ENCODE assay signal across 35 cellular contexts in genomic region chr17:50118828-50119218, GRCh38. TPM values are rescaled to one million over a fixed set of nuclear protein-coding genes. Genes with fewer than 3 reads are reported as not detected.
"Had no signal": no experiment of that assay in that cellular context is flagged by ENCODE, and none has a peak within 500 bp of the region (broad histone marks: within the 10 kb centered on the region; RNA-seq: fewer than 3 reads in every experiment).

No MANE protein-coding gene starts in this region.

- H3K4me3 Mint-ChIP-seq: activated B cell treated with CpG ODN at 0.5 μM for 24 hours; activated CD8-positive, alpha-beta T cell treated with anti-CD3 and anti-CD28 coated beads for 36 hours; activated naive CD4-positive, alpha-beta T cell treated with anti-CD3 and anti-CD28 coated beads, Interleukin-2, amount 50 U/mL, for 24 hours; activated naive CD8-positive, alpha-beta T cell treated with anti-CD3 and anti-CD28 coated beads for 36 hours; activated naive CD8-positive, alpha-beta T cell treated with anti-CD3 and anti-CD28 coated beads, Interleukin-2, amount 50 U/mL, for 24 hours; activated T-cell treated with anti-CD3 and anti-CD28 coated beads, Interleukin-2, amount 50 U/mL, for 4 hours; activated T-helper 17 cell treated with anti-CD3 and anti-CD28 coated beads, Interleukin-2, amount 50 U/mL, for 72 hours; T-helper 17 cell; T-helper 2 cell treated with Interferon-gamma antibody and Interleukin-4, amounts not matched to agents 5 μg/mL and 100 μg/mL, for 36 hours had no signal

- H3K36me3 Mint-ChIP-seq: activated naive CD4-positive, alpha-beta T cell treated with anti-CD3 and anti-CD28 coated beads, Interleukin-2, amount 50 U/mL, for 24 hours; activated naive CD8-positive, alpha-beta T cell treated with anti-CD3 and anti-CD28 coated beads for 36 hours had no signal

- H3K36me3 ChIP-seq: adrenal gland, cardiac muscle cell, colonic mucosa, esophagus squamous epithelium, gastroesophageal sphincter had no signal

- H3K27ac ChIP-seq: adrenal gland, body of pancreas, cardiac muscle cell, colonic mucosa, epithelial cell of prostate, esophagus squamous epithelium, WERI-Rb-1 had no signal

- H3K27ac Mint-ChIP-seq: activated B cell treated with CpG ODN at 0.5 μM for 24 hours; activated CD8-positive, alpha-beta T cell treated with anti-CD3 and anti-CD28 coated beads for 36 hours; activated naive CD4-positive, alpha-beta T cell treated with anti-CD3 and anti-CD28 coated beads, Interleukin-2, amount 50 U/mL, for 24 hours; activated naive CD8-positive, alpha-beta T cell treated with anti-CD3 and anti-CD28 coated beads for 36 hours; activated naive CD8-positive, alpha-beta T cell treated with anti-CD3 and anti-CD28 coated beads, Interleukin-2, amount 50 U/mL, for 24 hours; activated T-helper 17 cell treated with anti-CD3 and anti-CD28 coated beads, Interleukin-2, amount 50 U/mL, for 72 hours; T-helper 17 cell; T-helper 2 cell treated with Interferon-gamma antibody and Interleukin-4, amounts not matched to agents 5 μg/mL and 100 μg/mL, for 36 hours had no signal

- H3K9me3 ChIP-seq: adrenal gland, body of pancreas, colonic mucosa, esophagus squamous epithelium, gastroesophageal sphincter had no signal

- H3K4me3 ChIP-seq: adrenal gland, body of pancreas, cardiac muscle cell, colonic mucosa, esophagus squamous epithelium, gastroesophageal sphincter had no signal

- H3K9me3 Mint-ChIP-seq: activated B cell treated with CpG ODN at 0.5 μM for 24 hours; activated CD8-positive, alpha-beta T cell treated with anti-CD3 and anti-CD28 coated beads for 36 hours; activated naive CD4-positive, alpha-beta T cell treated with anti-CD3 and anti-CD28 coated beads, Interleukin-2, amount 50 U/mL, for 24 hours; activated naive CD8-positive, alpha-beta T cell treated with anti-CD3 and anti-CD28 coated beads for 36 hours; activated naive CD8-positive, alpha-beta T cell treated with anti-CD3 and anti-CD28 coated beads, Interleukin-2, amount 50 U/mL, for 24 hours; activated T-cell treated with anti-CD3 and anti-CD28 coated beads, Interleukin-2, amount 50 U/mL, for 4 hours; activated T-helper 17 cell treated with anti-CD3 and anti-CD28 coated beads, Interleukin-2, amount 50 U/mL, for 72 hours; T-helper 2 cell treated with Interferon-gamma antibody and Interleukin-4, amounts not matched to agents 5 μg/mL and 100 μg/mL, for 36 hours had no signal

- DNase-seq: activated B cell treated with CpG ODN at 0.5 μM for 24 hours; activated CD4-positive, alpha-beta T cell treated with anti-CD3 and anti-CD28 coated beads for 48 hours; activated CD4-positive, alpha-beta T cell treated with anti-CD3 and anti-CD28 coated beads, Interleukin-2, amount 50 U/mL, for 1 hour; activated CD4-positive, alpha-beta T cell treated with anti-CD3 and anti-CD28 coated beads, Interleukin-2, amount 50 U/mL, for 48 hours; activated CD8-positive, alpha-beta memory T cell treated with anti-CD3 and anti-CD28 coated beads for 24 hours; activated CD8-positive, alpha-beta T cell treated with anti-CD3 and anti-CD28 coated beads for 36 hours; activated effector memory CD4-positive, alpha-beta T cell treated with Interleukin-2 at 50 U/mL for 16 hours; activated gamma-delta T cell treated with Interleukin-2 at 50 U/mL for 16 hours; activated naive CD4-positive, alpha-beta T cell treated with Interleukin-2 at 50 U/mL for 16 hours; activated naive CD8-positive, alpha-beta T cell treated with anti-CD3 and anti-CD28 coated beads for 36 hours; activated naive CD8-positive, alpha-beta T cell treated with anti-CD3 and anti-CD28 coated beads, Interleukin-2, amount 50 U/mL, for 24 hours; activated T-cell treated with anti-CD3 and anti-CD28 coated beads, Interleukin-2, amount 50 U/mL, for 4 hours; amygdala; body of pancreas; central memory CD4-positive, alpha-beta T cell; colonic mucosa; effector CD8-positive, alpha-beta T cell; esophagus squamous epithelium; foreskin melanocyte; T-helper 1 cell; T-helper 17 cell; T1000; WERI-Rb-1 had no signal

- H3K4me1 ChIP-seq: colonic mucosa had no signal

- H3K27me3 ChIP-seq: adrenal gland, body of pancreas, cardiac muscle cell had no signal

- ATAC-seq: activated CD4-positive, CD25-positive, alpha-beta regulatory T cell treated with anti-CD3 and anti-CD28 coated beads, Interleukin-2, amount 50 U/mL, for 24 hours; activated CD8-positive, alpha-beta T cell treated with anti-CD3 and anti-CD28 coated beads for 36 hours; activated naive CD8-positive, alpha-beta T cell treated with anti-CD3 and anti-CD28 coated beads, Interleukin-2, amount 50 U/mL, for 24 hours; activated T-cell treated with anti-CD3 and anti-CD28 coated beads, Interleukin-2, amount 50 U/mL, for 4 hours; activated T-helper 17 cell treated with anti-CD3 and anti-CD28 coated beads, Interleukin-2, amount 50 U/mL, for 72 hours; body of pancreas; T-helper 17 cell had no signal

RNA-seq across cellular contexts. Expression of gene SAMD14, which starts 11.1 kb away (rescaled TPM):
- total RNA-seq: body of pancreas had no signal

RNA-seq across cellular contexts. Expression of gene SGCA, which starts 47.0 kb away (rescaled TPM):
- total RNA-seq: activated T-cell treated with anti-CD3 and anti-CD28 coated beads, Interleukin-2, amount 50 U/mL, for 4 hours; activated T-helper 17 cell treated with anti-CD3 and anti-CD28 coated beads, Interleukin-2, amount 50 U/mL, for 72 hours; dermis microvascular lymphatic vessel endothelial cell; endothelial cell of umbilical vein; fibroblast of villous mesenchyme; glomerular endothelial cell; T-helper 17 cell had no signal
- polyA plus RNA-seq: endothelial cell of umbilical vein had no signal
